ENCODE assay signal across 1 cellular context in genomic region chr5:179559280-179560252, GRCh38.
TF ChIP-seq lines count a peak whose summit lies in the region.

No MANE protein-coding gene starts in this region.

TF ChIP-seq in HepG2, 621 proteins besides CTCF, POLR2A, EP300 and RAD21 (continued from another document and continues in another):
- TF ChIP-seq, protein P1, sequence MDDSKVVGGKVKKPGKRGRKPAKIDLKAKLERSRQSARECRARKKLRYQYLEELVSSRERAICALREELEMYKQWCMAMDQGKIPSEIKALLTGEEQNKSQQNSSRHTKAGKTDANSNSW (CRISPR knock-in tag; IDR thresholded peaks at IDR 0.05; ENCODE audit: borderline replicate concordance) = no peak
- TF ChIP-seq TBL1XR1 (IDR thresholded peaks at IDR 0.05; ENCODE audit: borderline replicate concordance, low read length, partially characterized antibody) = no peak
- no peak for TF ChIP-seq MATR3 (CRISPR knock-in tag; IDR thresholded peaks at IDR 0.05)
- TF ChIP-seq ZNF446 (CRISPR knock-in tag; IDR thresholded peaks at IDR 0.05) = no peak
- TF ChIP-seq RNF2 (conservative IDR thresholded peaks at IDR 0.05; ENCODE audit: low read depth) = no peak
- no peak for TF ChIP-seq ZBTB26 (CRISPR knock-in tag; IDR thresholded peaks at IDR 0.05; ENCODE audit: borderline replicate concordance)
- TF ChIP-seq, protein P2, sequence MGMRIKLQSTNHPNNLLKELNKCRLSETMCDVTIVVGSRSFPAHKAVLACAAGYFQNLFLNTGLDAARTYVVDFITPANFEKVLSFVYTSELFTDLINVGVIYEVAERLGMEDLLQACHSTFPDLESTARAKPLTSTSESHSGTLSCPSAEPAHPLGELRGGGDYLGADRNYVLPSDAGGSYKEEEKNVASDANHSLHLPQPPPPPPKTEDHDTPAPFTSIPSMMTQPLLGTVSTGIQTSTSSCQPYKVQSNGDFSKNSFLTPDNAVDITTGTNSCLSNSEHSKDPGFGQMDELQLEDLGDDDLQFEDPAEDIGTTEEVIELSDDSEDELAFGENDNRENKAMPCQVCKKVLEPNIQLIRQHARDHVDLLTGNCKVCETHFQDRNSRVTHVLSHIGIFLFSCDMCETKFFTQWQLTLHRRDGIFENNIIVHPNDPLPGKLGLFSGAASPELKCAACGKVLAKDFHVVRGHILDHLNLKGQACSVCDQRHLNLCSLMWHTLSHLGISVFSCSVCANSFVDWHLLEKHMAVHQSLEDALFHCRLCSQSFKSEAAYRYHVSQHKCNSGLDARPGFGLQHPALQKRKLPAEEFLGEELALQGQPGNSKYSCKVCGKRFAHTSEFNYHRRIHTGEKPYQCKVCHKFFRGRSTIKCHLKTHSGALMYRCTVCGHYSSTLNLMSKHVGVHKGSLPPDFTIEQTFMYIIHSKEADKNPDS (CRISPR knock-in tag; IDR thresholded peaks at IDR 0.05) = no peak
- no peak for TF ChIP-seq ZFP62 (CRISPR knock-in tag; IDR thresholded peaks at IDR 0.05)
- TF ChIP-seq FOXP4 (CRISPR knock-in tag; IDR thresholded peaks at IDR 0.05) = no peak
- no peak for TF ChIP-seq ZNF205 (CRISPR knock-in tag; IDR thresholded peaks at IDR 0.05)
- no peak for TF ChIP-seq ZSCAN30 (CRISPR knock-in tag; IDR thresholded peaks at IDR 0.05)
- no peak for TF ChIP-seq ZNF556 (CRISPR knock-in tag; IDR thresholded peaks at IDR 0.05; ENCODE audit: borderline replicate concordance)
- no peak for TF ChIP-seq HNRNPK (IDR thresholded peaks at IDR 0.05; ENCODE audit: low read depth, low read length, poor library complexity, severe bottlenecking)
- TF ChIP-seq EED (CRISPR knock-in tag; IDR thresholded peaks at IDR 0.05) = no peak
- no peak for TF ChIP-seq HBP1 (CRISPR knock-in tag; IDR thresholded peaks at IDR 0.05; ENCODE audit: low read depth)
- no peak for TF ChIP-seq HINFP (CRISPR knock-in tag; IDR thresholded peaks at IDR 0.05; ENCODE audit: low read depth)
- TF ChIP-seq ZSCAN5A (CRISPR knock-in tag; IDR thresholded peaks at IDR 0.05; ENCODE audit: borderline replicate concordance) = no peak
- TF ChIP-seq POLR2AphosphoS5 (IDR thresholded peaks at IDR 0.05; ENCODE audit: low read depth, low read length) = peak; percentile 77
- no peak for TF ChIP-seq LCORL (IDR thresholded peaks at IDR 0.05)
- no peak for TF ChIP-seq LCORL (CRISPR knock-in tag; IDR thresholded peaks at IDR 0.05)
- no peak for TF ChIP-seq ZBTB1 (CRISPR knock-in tag; IDR thresholded peaks at IDR 0.05; ENCODE audit: borderline replicate concordance)
- no peak for TF ChIP-seq ZNF589 (CRISPR knock-in tag; conservative IDR thresholded peaks at IDR 0.05)
- TF ChIP-seq HHEX (CRISPR knock-in tag; IDR thresholded peaks at IDR 0.05) = no peak
- no peak for TF ChIP-seq ZNF782 (CRISPR knock-in tag; IDR thresholded peaks at IDR 0.05; ENCODE audit: borderline replicate concordance)
- no peak for TF ChIP-seq HMG20B (CRISPR knock-in tag; conservative IDR thresholded peaks at IDR 0.05)
- TF ChIP-seq DBP (CRISPR knock-in tag; IDR thresholded peaks at IDR 0.05; ENCODE audit: not compliant biosample characterization) = no peak
- no peak for TF ChIP-seq ZNF570 (CRISPR knock-in tag; IDR thresholded peaks at IDR 0.05; ENCODE audit: borderline replicate concordance)
- 0 out of 2 replicates have a peak, but pooled peaks have one; percentile 8 for TF ChIP-seq SALL1 (CRISPR knock-in tag; IDR thresholded peaks at IDR 0.05)
- TF ChIP-seq ZNF121 (CRISPR knock-in tag; IDR thresholded peaks at IDR 0.05) = no peak
- no peak for TF ChIP-seq NFE2L2 (IDR thresholded peaks at IDR 0.05; ENCODE audit: low read length)
- TF ChIP-seq ZNF546 (CRISPR knock-in tag; conservative IDR thresholded peaks at IDR 0.05) = no peak
- TF ChIP-seq ZNF329 (CRISPR knock-in tag; IDR thresholded peaks at IDR 0.05; ENCODE audit: low read depth) = no peak
- TF ChIP-seq SNAI1 (CRISPR knock-in tag; IDR thresholded peaks at IDR 0.05; ENCODE audit: borderline replicate concordance) = no peak
- no peak for TF ChIP-seq TMF1 (CRISPR knock-in tag; IDR thresholded peaks at IDR 0.05; ENCODE audit: low read depth)
- no peak for TF ChIP-seq SETDB1 (CRISPR knock-in tag; IDR thresholded peaks at IDR 0.05; ENCODE audit: borderline replicate concordance)
- no peak for TF ChIP-seq ZNF616 (CRISPR knock-in tag; IDR thresholded peaks at IDR 0.05; ENCODE audit: low read depth)
- TF ChIP-seq ZNF207 (IDR thresholded peaks at IDR 0.05; ENCODE audit: borderline replicate concordance) = no peak
- TF ChIP-seq ZNF784 (CRISPR knock-in tag; IDR thresholded peaks at IDR 0.05; ENCODE audit: borderline replicate concordance) = no peak
- TF ChIP-seq ZNF431 (CRISPR knock-in tag; IDR thresholded peaks at IDR 0.05; ENCODE audit: borderline replicate concordance, low read depth) = no peak
- peak; percentile 74 for TF ChIP-seq KAT8 (CRISPR knock-in tag; IDR thresholded peaks at IDR 0.05)
- no peak for TF ChIP-seq MAZ (IDR thresholded peaks at IDR 0.05; ENCODE audit: borderline replicate concordance, low read depth, low read length)
- TF ChIP-seq MAZ (CRISPR knock-in tag; IDR thresholded peaks at IDR 0.05; ENCODE audit: low read depth) = peak; percentile 47; the same call in 1 of the 2 replicates
- no peak for TF ChIP-seq JARID2 (CRISPR knock-in tag; IDR thresholded peaks at IDR 0.05; ENCODE audit: insufficient replicate concordance)
- TF ChIP-seq, protein P3, sequence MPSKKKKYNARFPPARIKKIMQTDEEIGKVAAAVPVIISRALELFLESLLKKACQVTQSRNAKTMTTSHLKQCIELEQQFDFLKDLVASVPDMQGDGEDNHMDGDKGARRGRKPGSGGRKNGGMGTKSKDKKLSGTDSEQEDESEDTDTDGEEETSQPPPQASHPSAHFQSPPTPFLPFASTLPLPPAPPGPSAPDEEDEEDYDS (CRISPR knock-in tag; IDR thresholded peaks at IDR 0.05) = peak; percentile 69
- no peak for TF ChIP-seq ZFP36 (IDR thresholded peaks at IDR 0.05; ENCODE audit: borderline replicate concordance, low read depth, low read length, partially characterized antibody)
- TF ChIP-seq ZNF558 (CRISPR knock-in tag; IDR thresholded peaks at IDR 0.05; ENCODE audit: borderline replicate concordance) = no peak
- TF ChIP-seq, protein P4, sequence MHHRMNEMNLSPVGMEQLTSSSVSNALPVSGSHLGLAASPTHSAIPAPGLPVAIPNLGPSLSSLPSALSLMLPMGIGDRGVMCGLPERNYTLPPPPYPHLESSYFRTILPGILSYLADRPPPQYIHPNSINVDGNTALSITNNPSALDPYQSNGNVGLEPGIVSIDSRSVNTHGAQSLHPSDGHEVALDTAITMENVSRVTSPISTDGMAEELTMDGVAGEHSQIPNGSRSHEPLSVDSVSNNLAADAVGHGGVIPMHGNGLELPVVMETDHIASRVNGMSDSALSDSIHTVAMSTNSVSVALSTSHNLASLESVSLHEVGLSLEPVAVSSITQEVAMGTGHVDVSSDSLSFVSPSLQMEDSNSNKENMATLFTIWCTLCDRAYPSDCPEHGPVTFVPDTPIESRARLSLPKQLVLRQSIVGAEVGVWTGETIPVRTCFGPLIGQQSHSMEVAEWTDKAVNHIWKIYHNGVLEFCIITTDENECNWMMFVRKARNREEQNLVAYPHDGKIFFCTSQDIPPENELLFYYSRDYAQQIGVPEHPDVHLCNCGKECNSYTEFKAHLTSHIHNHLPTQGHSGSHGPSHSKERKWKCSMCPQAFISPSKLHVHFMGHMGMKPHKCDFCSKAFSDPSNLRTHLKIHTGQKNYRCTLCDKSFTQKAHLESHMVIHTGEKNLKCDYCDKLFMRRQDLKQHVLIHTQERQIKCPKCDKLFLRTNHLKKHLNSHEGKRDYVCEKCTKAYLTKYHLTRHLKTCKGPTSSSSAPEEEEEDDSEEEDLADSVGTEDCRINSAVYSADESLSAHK (CRISPR knock-in tag; IDR thresholded peaks at IDR 0.05; ENCODE audit: borderline replicate concordance) = no peak
- TF ChIP-seq, protein P5, sequence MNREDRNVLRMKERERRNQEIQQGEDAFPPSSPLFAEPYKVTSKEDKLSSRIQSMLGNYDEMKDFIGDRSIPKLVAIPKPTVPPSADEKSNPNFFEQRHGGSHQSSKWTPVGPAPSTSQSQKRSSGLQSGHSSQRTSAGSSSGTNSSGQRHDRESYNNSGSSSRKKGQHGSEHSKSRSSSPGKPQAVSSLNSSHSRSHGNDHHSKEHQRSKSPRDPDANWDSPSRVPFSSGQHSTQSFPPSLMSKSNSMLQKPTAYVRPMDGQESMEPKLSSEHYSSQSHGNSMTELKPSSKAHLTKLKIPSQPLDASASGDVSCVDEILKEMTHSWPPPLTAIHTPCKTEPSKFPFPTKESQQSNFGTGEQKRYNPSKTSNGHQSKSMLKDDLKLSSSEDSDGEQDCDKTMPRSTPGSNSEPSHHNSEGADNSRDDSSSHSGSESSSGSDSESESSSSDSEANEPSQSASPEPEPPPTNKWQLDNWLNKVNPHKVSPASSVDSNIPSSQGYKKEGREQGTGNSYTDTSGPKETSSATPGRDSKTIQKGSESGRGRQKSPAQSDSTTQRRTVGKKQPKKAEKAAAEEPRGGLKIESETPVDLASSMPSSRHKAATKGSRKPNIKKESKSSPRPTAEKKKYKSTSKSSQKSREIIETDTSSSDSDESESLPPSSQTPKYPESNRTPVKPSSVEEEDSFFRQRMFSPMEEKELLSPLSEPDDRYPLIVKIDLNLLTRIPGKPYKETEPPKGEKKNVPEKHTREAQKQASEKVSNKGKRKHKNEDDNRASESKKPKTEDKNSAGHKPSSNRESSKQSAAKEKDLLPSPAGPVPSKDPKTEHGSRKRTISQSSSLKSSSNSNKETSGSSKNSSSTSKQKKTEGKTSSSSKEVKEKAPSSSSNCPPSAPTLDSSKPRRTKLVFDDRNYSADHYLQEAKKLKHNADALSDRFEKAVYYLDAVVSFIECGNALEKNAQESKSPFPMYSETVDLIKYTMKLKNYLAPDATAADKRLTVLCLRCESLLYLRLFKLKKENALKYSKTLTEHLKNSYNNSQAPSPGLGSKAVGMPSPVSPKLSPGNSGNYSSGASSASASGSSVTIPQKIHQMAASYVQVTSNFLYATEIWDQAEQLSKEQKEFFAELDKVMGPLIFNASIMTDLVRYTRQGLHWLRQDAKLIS (CRISPR knock-in tag; IDR thresholded peaks at IDR 0.05) = no peak
